9 cellular contexts compared by ENCODE assay signal in genomic region chr18:60259052-60259681, GRCh38.
A peak's percentile ranks its signal among the peaks of the same experiment; 100 is the strongest.
DNase-seq lines count a peak whose midpoint lies in the region; ATAC-seq and TF ChIP-seq lines count a peak whose summit lies in the region.
"Had no signal": no experiment of that assay in that cellular context is flagged by ENCODE, and none has a peak within 500 bp of the region (broad histone marks: within the 10 kb centered on the region; RNA-seq: fewer than 3 reads in every experiment).

No MANE protein-coding gene starts in this region.

- no peak overlapping the region for H3K4me3 Mint-ChIP-seq in activated CD8-positive, alpha-beta T cell treated with anti-CD3 and anti-CD28 coated beads, Interleukin-2, amount 10 ng/mL, durations not matched to agents 7 days and 5 days

- peak; percentile 57 for DNase-seq in ELR (ENCODE audit: low read depth)
- DNase-seq in NCI-H226: peak; percentile 15
- peak; percentile 9 to 49 for DNase-seq in fibroblast of lung (ENCODE audit: low read depth in 2 of 2)
- DNase-seq in NCI-H1930 (lab: John Stamatoyannopoulos, UW): no peak
- no peak for DNase-seq in activated CD8-positive, alpha-beta T cell treated with anti-CD3 and anti-CD28 coated beads, Interleukin-2, amount 10 ng/mL, durations not matched to agents 7 days and 5 days
- DNase-seq in midbrain (lab: John Stamatoyannopoulos, UW): no peak
- DNase-seq in tibial nerve (ENCODE audit: low spot score in 2 of 2): no peak
- DNase-seq: caudate nucleus had no signal

- no peaks in the 10 kb centered on the region for H3K27me3 ChIP-seq in fibroblast of lung (ENCODE audit: control insufficient read depth, insufficient read depth, low read length)
- no peaks in the 10 kb centered on the region for H3K27me3 ChIP-seq in tibial nerve

- TF ChIP-seq CTCF in fibroblast of lung (conservative IDR thresholded peaks at IDR 0.05 in 1 of 2, IDR thresholded peaks at IDR 0.05 in 1 of 2; ENCODE audit: low read depth in 1 of 2, low read length in 2 of 2) (no peak), tibial nerve (IDR thresholded peaks at IDR 0.05) (no peak)

- CTCF ChIA-PET in activated CD8-positive, alpha-beta T cell treated with anti-CD3 and anti-CD28 coated beads, Interleukin-2, amount 10 ng/mL, durations not matched to agents 7 days and 5 days (lab: Charles Lee): no interaction called here

- H3K9me3 ChIP-seq in fibroblast of lung (ENCODE audit: control insufficient read depth, insufficient read depth, low read depth, low read length) (no peaks in the 10 kb centered on the region), tibial nerve (no peaks in the 10 kb centered on the region)

- H3K4me1 ChIP-seq in fibroblast of lung (ENCODE audit: control insufficient read depth, extremely low read depth, insufficient read depth, low read length): no peaks in the 10 kb centered on the region
- H3K4me1 ChIP-seq in tibial nerve: no peaks in the 10 kb centered on the region

- peaks cover 2% of the 10 kb centered on the region for H3K9me3 Mint-ChIP-seq in activated CD8-positive, alpha-beta T cell treated with anti-CD3 and anti-CD28 coated beads, Interleukin-2, amount 10 ng/mL, durations not matched to agents 7 days and 5 days (ENCODE audit: insufficient read depth)

- TF ChIP-seq EP300 in tibial nerve (IDR thresholded peaks at IDR 0.05): no peak

- no peak overlapping the region for H3K27ac Mint-ChIP-seq in activated CD8-positive, alpha-beta T cell treated with anti-CD3 and anti-CD28 coated beads, Interleukin-2, amount 10 ng/mL, durations not matched to agents 7 days and 5 days

- POLR2A ChIA-PET in activated CD8-positive, alpha-beta T cell treated with anti-CD3 and anti-CD28 coated beads, Interleukin-2, amount 10 ng/mL, durations not matched to agents 7 days and 5 days (lab: Charles Lee): interaction anchor here (0.5 kb wide), 1 partner anchor 813 kb away, joined by 3 read pairs; no protein-coding TSS in a partner anchor

- no peaks in the 10 kb centered on the region for H3K79me2 ChIP-seq in fibroblast of lung (ENCODE audit: control insufficient read depth, insufficient read depth, low read length)

- no peaks in the 10 kb centered on the region for H3K36me3 Mint-ChIP-seq in activated CD8-positive, alpha-beta T cell treated with anti-CD3 and anti-CD28 coated beads, Interleukin-2, amount 10 ng/mL, durations not matched to agents 7 days and 5 days (ENCODE audit: low read depth)

- no peaks in the 10 kb centered on the region for H3K27me3 Mint-ChIP-seq in activated CD8-positive, alpha-beta T cell treated with anti-CD3 and anti-CD28 coated beads, Interleukin-2, amount 10 ng/mL, durations not matched to agents 7 days and 5 days (ENCODE audit: low read depth)

- no peak for TF ChIP-seq POLR2A in tibial nerve (IDR thresholded peaks at IDR 0.05)

- WGBS in tibial nerve, 2 donors: 85% methylated on average over 6 of the region's 6 CpGs

- no peak overlapping the region for H2AFZ ChIP-seq in fibroblast of lung (ENCODE audit: low read length)

- no peak overlapping the region for H3K4me3 ChIP-seq in fibroblast of lung (replicated peaks in 1 of 4; ENCODE audit: control extremely low read depth in 1 of 4, insufficient read depth in 1 of 4, low read depth in 3 of 4, low read length in 4 of 4)
- H3K4me3 ChIP-seq in tibial nerve: no peak overlapping the region

- H3K36me3 ChIP-seq in fibroblast of lung (ENCODE audit: control insufficient read depth, insufficient read depth, low read length): no peaks in the 10 kb centered on the region
- no peaks in the 10 kb centered on the region for H3K36me3 ChIP-seq in tibial nerve

- peak; percentile 81 for ATAC-seq in HG02642 (IDR thresholded peaks at IDR 0.05; ENCODE audit: poor library complexity, unreplicated experiment)
- no peak for ATAC-seq in activated CD8-positive, alpha-beta T cell treated with anti-CD3 and anti-CD28 coated beads, Interleukin-2, amount 10 ng/mL, durations not matched to agents 7 days and 5 days

- no peak overlapping the region for H3K9ac ChIP-seq in fibroblast of lung (ENCODE audit: insufficient read depth, low read length)

- peaks cover 4% of the 10 kb centered on the region for H3K4me1 Mint-ChIP-seq in activated CD8-positive, alpha-beta T cell treated with anti-CD3 and anti-CD28 coated beads, Interleukin-2, amount 10 ng/mL, durations not matched to agents 7 days and 5 days (ENCODE audit: low read depth)

- H4K20me1 ChIP-seq in fibroblast of lung (ENCODE audit: control insufficient read depth, extremely low read depth, insufficient read depth, low read length): no peaks in the 10 kb centered on the region

- H3K27ac ChIP-seq in fibroblast of lung (ENCODE audit: insufficient read depth, low read length) (no peak overlapping the region), tibial nerve (no peak overlapping the region)

- no peak overlapping the region for H3K4me2 ChIP-seq in fibroblast of lung (ENCODE audit: extremely low read depth, insufficient read depth, low read length)

Comparison
In these comparisons a context has a peak if more than half of its experiments do, and no peak if none do; other contexts are left out.
1. DNase-seq: peak in ELR (single experiment), NCI-H226 (single experiment) and fibroblast of lung (2 of 2); none in NCI-H1930 (0 of 2), activated CD8-positive, alpha-beta T cell treated with anti-CD3 and anti-CD28 coated beads, Interleukin-2, amount 10 ng/mL, durations not matched to agents 7 days and 5 days (single experiment), midbrain (single experiment) and tibial nerve (0 of 2).